Comparison of ENCODE assay signal across 24 cellular contexts in the genomic region with DNA sequence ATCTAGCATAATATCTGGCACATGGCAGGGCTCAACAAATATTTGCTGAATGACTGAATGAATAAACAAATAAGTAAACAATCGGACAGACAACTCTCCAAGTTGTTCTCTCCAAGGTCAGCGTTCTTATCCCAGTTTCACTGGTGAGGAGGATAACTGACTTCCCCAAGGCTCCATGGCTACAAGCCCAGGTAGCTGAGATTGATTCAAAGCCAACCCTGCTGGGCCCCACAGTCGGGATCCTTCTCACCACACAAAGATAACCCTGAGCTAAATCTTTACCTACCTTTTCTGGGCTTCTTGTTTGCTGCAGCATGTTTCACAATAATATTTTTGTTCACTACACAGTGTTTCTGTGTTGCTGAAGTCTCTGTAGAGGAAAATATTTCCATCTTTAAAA.
"Had no signal": no experiment of that assay in that cellular context is flagged by ENCODE, and none has a peak within 500 bp of the region (broad histone marks: within the 10 kb centered on the region; RNA-seq: fewer than 3 reads in every experiment).

No MANE protein-coding gene starts in this region.

- H3K9me3 ChIP-seq: heart right ventricle, lower lobe of right lung, prostate gland, spleen, thoracic aorta had no signal

- H3K4me3 ChIP-seq: coronary artery, heart right ventricle, lower lobe of right lung, prostate gland, spleen, thoracic aorta had no signal

- ATAC-seq: activated CD8-positive, alpha-beta memory T cell treated with anti-CD3 and anti-CD28 coated beads, Interleukin-2, amount 10 ng/mL, durations not matched to agents 7 days and 5 days; activated CD8-positive, alpha-beta T cell treated with anti-CD3 and anti-CD28 coated beads for 36 hours; activated naive CD8-positive, alpha-beta T cell treated with anti-CD3 and anti-CD28 coated beads, Interleukin-2, amount 50 U/mL, for 24 hours; left colon; lower lobe of right lung; naive thymus-derived CD4-positive, alpha-beta T cell had no signal

- H3K36me3 ChIP-seq: prostate gland had no signal

- H3K4me1 ChIP-seq: lower lobe of right lung, prostate gland, spleen had no signal

- DNase-seq: activated CD4-positive, alpha-beta T cell treated with anti-CD3 and anti-CD28 coated beads, Interleukin-2, amount 10 ng/mL, durations not matched to agents 24 days and 14 days; activated CD8-positive, alpha-beta memory T cell treated with anti-CD3 and anti-CD28 coated beads, Interleukin-2, amount 10 ng/mL, durations not matched to agents 7 days and 5 days; activated CD8-positive, alpha-beta T cell treated with anti-CD3 and anti-CD28 coated beads for 36 hours; activated gamma-delta T cell; activated naive CD4-positive, alpha-beta T cell treated with anti-CD3 and anti-CD28 coated beads, Interleukin-2, amount 50 U/mL, for 16 hours; activated naive CD8-positive, alpha-beta T cell treated with anti-CD3 and anti-CD28 coated beads, Interleukin-2, amount 50 U/mL, for 24 hours; activated T-cell treated with anti-CD3 and anti-CD28 coated beads for 4 hours; anterior cingulate cortex; brain microvascular endothelial cell; heart right ventricle; islet precursor cell; left colon; lower lobe of right lung; mesendoderm; naive thymus-derived CD4-positive, alpha-beta T cell; spleen; stimulated activated CD4-positive, alpha-beta T cell treated with anti-CD3 and anti-CD28 coated beads, Interleukin-4, amount 100 ng/mL, for 1 hour; stimulated activated naive CD4-positive, alpha-beta T cell; SW 1271; T-helper 2 cell had no signal

- H3K27me3 ChIP-seq: brain microvascular endothelial cell, heart right ventricle, spleen had no signal

- H3K27ac ChIP-seq: brain microvascular endothelial cell, coronary artery, epithelial cell of prostate, lower lobe of right lung, prostate gland, spleen, thoracic aorta had no signal
